21 cellular contexts compared by ENCODE assay signal in the genomic region with DNA sequence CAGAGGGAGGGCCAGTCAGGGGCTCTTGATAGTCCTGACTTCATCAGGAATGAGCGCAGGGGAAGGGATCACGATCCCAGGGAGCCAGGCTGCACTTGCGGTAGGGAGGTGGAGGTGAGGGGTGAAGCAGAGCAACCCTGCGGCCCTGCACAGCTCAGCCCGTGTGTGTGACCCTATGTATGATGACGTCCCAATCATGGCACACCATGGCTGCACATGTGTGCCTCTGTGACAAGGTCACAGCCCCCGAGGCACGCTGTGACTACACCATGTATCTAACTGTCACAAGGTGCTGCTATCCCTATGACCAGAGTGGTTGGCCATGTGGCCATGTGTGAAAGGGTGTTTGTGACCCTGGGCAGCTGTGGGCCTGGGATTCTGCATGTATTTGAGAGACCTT. TPM values are rescaled to one million over a fixed set of nuclear protein-coding genes. Genes with fewer than 3 reads are reported as not detected.
"Had no signal": no experiment of that assay in that cellular context is flagged by ENCODE, and none has a peak within 500 bp of the region (broad histone marks: within the 10 kb centered on the region; RNA-seq: fewer than 3 reads in every experiment).

No MANE protein-coding gene starts in this region.

- DNase-seq: activated CD4-positive, alpha-beta memory T cell treated with anti-CD3 and anti-CD28 coated beads, Interleukin-2, amount 10 ng/mL, durations not matched to agents 7 days and 5 days; activated CD4-positive, alpha-beta T cell treated with anti-CD3 and anti-CD28 coated beads for 48 hours; activated effector memory CD4-positive, alpha-beta T cell treated with Interleukin-2 at 50 U/mL for 16 hours; activated naive CD4-positive, alpha-beta T cell treated with anti-CD3 and anti-CD28 coated beads for 36 hours; activated T-cell treated with anti-CD3 and anti-CD28 coated beads, Interleukin-2, amount 50 U/mL, for 72 hours; dermis blood vessel endothelial cell; islet precursor cell; left colon; naive B cell; ovary; stimulated activated CD4-positive, alpha-beta T cell treated with anti-CD3 and anti-CD28 coated beads, Interleukin-4, amount 100 ng/mL, for 1 hour; stimulated activated naive CD4-positive, alpha-beta T cell treated with Interleukin-2 at 50 U/mL for 16 hours had no signal

- H3K9me3 Mint-ChIP-seq: activated CD4-positive, alpha-beta memory T cell treated with anti-CD3 and anti-CD28 coated beads, Interleukin-2, amount 10 ng/mL, durations not matched to agents 7 days and 5 days; activated naive CD4-positive, alpha-beta T cell treated with anti-CD3 and anti-CD28 coated beads for 36 hours; activated T-cell treated with anti-CD3 and anti-CD28 coated beads, Interleukin-2, amount 50 U/mL, for 72 hours; brain; naive B cell; neural crest cell had no signal

- ATAC-seq: activated T-cell treated with anti-CD3 and anti-CD28 coated beads, Interleukin-2, amount 50 U/mL, for 72 hours; left colon; SK-N-SH treated with all-trans-retinoic acid at 6 μM for 48 hours had no signal

- H3K4me3 ChIP-seq: esophagus muscularis mucosa, lung, ovary, sigmoid colon, thoracic aorta had no signal

- H3K36me3 Mint-ChIP-seq: brain, naive B cell had no signal

- H3K27ac ChIP-seq: ovary, sigmoid colon, thoracic aorta had no signal

- H3K27me3 ChIP-seq: esophagus muscularis mucosa, ovary, sigmoid colon had no signal

- H3K4me1 ChIP-seq: sigmoid colon had no signal

- H3K9me3 ChIP-seq: esophagus muscularis mucosa, ovary, sigmoid colon, thoracic aorta had no signal

- H3K4me3 Mint-ChIP-seq: activated CD4-positive, alpha-beta memory T cell treated with anti-CD3 and anti-CD28 coated beads, Interleukin-2, amount 10 ng/mL, durations not matched to agents 7 days and 5 days; activated naive CD4-positive, alpha-beta T cell treated with anti-CD3 and anti-CD28 coated beads for 36 hours; activated T-cell treated with anti-CD3 and anti-CD28 coated beads, Interleukin-2, amount 50 U/mL, for 72 hours; brain; naive B cell; neural crest cell had no signal

- H3K4me1 Mint-ChIP-seq: brain had no signal

- H3K27ac Mint-ChIP-seq: activated CD4-positive, alpha-beta memory T cell treated with anti-CD3 and anti-CD28 coated beads, Interleukin-2, amount 10 ng/mL, durations not matched to agents 7 days and 5 days; activated naive CD4-positive, alpha-beta T cell treated with anti-CD3 and anti-CD28 coated beads for 36 hours; activated T-cell treated with anti-CD3 and anti-CD28 coated beads, Interleukin-2, amount 50 U/mL, for 72 hours; brain had no signal

- H3K36me3 ChIP-seq: esophagus muscularis mucosa, ovary, sigmoid colon, thoracic aorta had no signal

RNA-seq across cellular contexts. Expression of gene TLR9, which starts 40.8 kb away (rescaled TPM):
- total RNA-seq: frontal cortex, neural crest cell, pulmonary artery endothelial cell, thoracic aorta had no signal
